In genomic region chr11:9313648-9314290, GRCh38 we compare ENCODE assay signal across 8 cellular contexts. TPM values are rescaled to one million over a fixed set of nuclear protein-coding genes. Genes with fewer than 3 reads are reported as not detected.
DNase-seq lines count a peak whose midpoint lies in the region; ATAC-seq and TF ChIP-seq lines count a peak whose summit lies in the region.

No MANE protein-coding gene starts in this region.

- H3K36me3 ChIP-seq in WERI-Rb-1: peaks cover 6% of the 10 kb centered on the region; the same call in 1 of the 2 replicates
- H3K36me3 ChIP-seq in esophagus muscularis mucosa: no peaks in the 10 kb centered on the region
- no peaks in the 10 kb centered on the region for H3K36me3 ChIP-seq in aorta (ENCODE audit: control insufficient read depth in 1 of 2, insufficient read depth in 2 of 2, low read length in 1 of 2)

- TF ChIP-seq CTCF in WERI-Rb-1 (IDR thresholded peaks at IDR 0.05; ENCODE audit: low read depth, low read length) (no peak), esophagus muscularis mucosa (IDR thresholded peaks at IDR 0.05) (no peak)

- DNase-seq in Ammon's horn (ENCODE audit: low spot score) (peak; percentile 30), WERI-Rb-1 (peak; percentile 30), esophagus muscularis mucosa (ENCODE audit: extremely low spot score) (no peak), aorta (no peak)
- DNase-seq in natural killer cell treated with Interleukin-12 subunit alpha and Interleukin-12 subunit beta and Interleukin-15 and Interleukin-18, amount 100 ng/mL, for 72 hours (ENCODE audit: low spot score): no peak
- DNase-seq in stimulated activated naive CD4-positive, alpha-beta T cell treated with Interleukin-2 at 50 U/mL for 16 hours (lab: John Stamatoyannopoulos, UW): no peak

- no peaks in the 10 kb centered on the region for H3K9me3 ChIP-seq in WERI-Rb-1 (ENCODE audit: severe bottlenecking)
- H3K9me3 ChIP-seq in esophagus muscularis mucosa: no peaks in the 10 kb centered on the region
- no peaks in the 10 kb centered on the region for H3K9me3 ChIP-seq in aorta (ENCODE audit: control insufficient read depth, low read length)

- H3K4me3 Mint-ChIP-seq in natural killer cell treated with Interleukin-12 subunit alpha and Interleukin-12 subunit beta and Interleukin-15 and Interleukin-18, amount 100 ng/mL, for 72 hours: peak overlapping the region; percentile 93

- WGBS in esophagus muscularis mucosa: 3% methylated on average over 27 of the region's 27 CpGs
- WGBS in aorta, 2 donors: 1% methylated on average over 27 of the region's 27 CpGs

- TF ChIP-seq POLR2A in esophagus muscularis mucosa (IDR thresholded peaks at IDR 0.05; ENCODE audit: low read depth): no peak

- peaks cover 10 to 12% of the 10 kb centered on the region in 2 donors for H3K27me3 Mint-ChIP-seq in natural killer cell treated with Interleukin-12 subunit alpha and Interleukin-12 subunit beta and Interleukin-15 and Interleukin-18, amount 100 ng/mL, for 72 hours

- no peaks in the 10 kb centered on the region for H3K36me3 Mint-ChIP-seq in natural killer cell treated with Interleukin-12 subunit alpha and Interleukin-12 subunit beta and Interleukin-15 and Interleukin-18, amount 100 ng/mL, for 72 hours

- peaks cover 29 to 35% of the 10 kb centered on the region in 2 donors for H3K4me1 Mint-ChIP-seq in natural killer cell treated with Interleukin-12 subunit alpha and Interleukin-12 subunit beta and Interleukin-15 and Interleukin-18, amount 100 ng/mL, for 72 hours (ENCODE audit: low read depth in 2 of 2)

- H3K27me3 ChIP-seq in WERI-Rb-1 (ENCODE audit: insufficient read depth, low read depth, severe bottlenecking): no peaks in the 10 kb centered on the region
- peaks cover 0 to 13% (median 0%) of the 10 kb centered on the region in 4 donors for H3K27me3 ChIP-seq in esophagus muscularis mucosa
- H3K27me3 ChIP-seq in aorta (ENCODE audit: control insufficient read depth in 1 of 2, insufficient read depth in 2 of 2, low read length in 1 of 2): no peaks in the 10 kb centered on the region

- H3K9me3 Mint-ChIP-seq in natural killer cell treated with Interleukin-12 subunit alpha and Interleukin-12 subunit beta and Interleukin-15 and Interleukin-18, amount 100 ng/mL, for 72 hours: no peaks in the 10 kb centered on the region

- H3K4me3 ChIP-seq in WERI-Rb-1 (ENCODE audit: low read depth, low read length): peak overlapping the region; percentile 91
- H3K4me3 ChIP-seq in esophagus muscularis mucosa: peak overlapping the region; percentile 82 to 99 (median 95)
- peak overlapping the region; percentile 81 to 94 for H3K4me3 ChIP-seq in aorta (ENCODE audit: low read length in 2 of 2)

- intact Hi-C loops in esophagus muscularis mucosa (cut with DNase I): loop anchor here (5.0 to 10.0 kb wide), 3 partner anchors 46 to 151 kb away; partner anchors contain the start of genes DENND5A and ZNF143
- intact Hi-C loops in aorta (cut with DNase I): loop anchor here in 1 of 2 donors (5.0 kb wide), 2 partner anchors 36 to 49 kb away; no protein-coding TSS in a partner anchor

- peak; percentile 0 for ATAC-seq in GM19043 (IDR thresholded peaks at IDR 0.05; ENCODE audit: low read depth, unreplicated experiment)
- peak; percentile 14 for ATAC-seq in HG03442 (IDR thresholded peaks at IDR 0.05; ENCODE audit: unreplicated experiment)
- peak; percentile 0 to 19 for ATAC-seq in natural killer cell treated with Interleukin-12 subunit alpha and Interleukin-12 subunit beta and Interleukin-15 and Interleukin-18, amount 100 ng/mL, for 72 hours
- ATAC-seq in aorta (ENCODE audit: low FRiP score): peak; percentile 64

- H3K4me1 ChIP-seq in esophagus muscularis mucosa: peaks cover 0 to 29% (median 23%) of the 10 kb centered on the region in 4 donors
- H3K4me1 ChIP-seq in aorta (ENCODE audit: control insufficient read depth in 1 of 2, insufficient read depth in 2 of 2, low read length in 2 of 2): no peaks in the 10 kb centered on the region

- no peak for TF ChIP-seq EP300 in esophagus muscularis mucosa (IDR thresholded peaks at IDR 0.05)

- peak overlapping the region; percentile 93 to 99 for H3K27ac Mint-ChIP-seq in natural killer cell treated with Interleukin-12 subunit alpha and Interleukin-12 subunit beta and Interleukin-15 and Interleukin-18, amount 100 ng/mL, for 72 hours

- H3K27ac ChIP-seq in WERI-Rb-1 (peak overlapping the region; percentile 91), esophagus muscularis mucosa (replicated peaks in 1 of 4) (peak overlapping the region; percentile 83 to 87 (median 85)), aorta (ENCODE audit: low read depth in 1 of 2, low read length in 2 of 2) (peak overlapping the region in 1 of 2 donors; percentile 39)

RNA-seq across cellular contexts. Expression of gene TMEM41B, which starts 0.6 kb away (rescaled TPM):
- total RNA-seq in esophagus muscularis mucosa: 10 to 100 TPM; 13.3 to 21.1 (median 17.4) TPM
- 10 to 100 TPM; 25.9 to 33.5 TPM for total RNA-seq in natural killer cell treated with Interleukin-12 subunit alpha and Interleukin-12 subunit beta and Interleukin-15 and Interleukin-18, amount 100 ng/mL, for 72 hours
- 10 to 100 TPM; 28.8 to 31.4 TPM for total RNA-seq in aorta
- 10 to 100 TPM in 1 of 2 donors, 1 to 10 TPM in 1; 2.3 to 23.3 TPM for polyA plus RNA-seq in aorta

RNA-seq across cellular contexts. Expression of gene DENND5A, which starts 48.6 kb away (rescaled TPM):
- total RNA-seq in esophagus muscularis mucosa (100 to 1,000 TPM; 103 to 135 (median 108) TPM), aorta (100 to 1,000 TPM; 129 to 155 TPM)
- 100 to 1,000 TPM in 1 of 2 donors, 10 to 100 TPM in 1; 69.8 to 200 TPM for total RNA-seq in natural killer cell treated with Interleukin-12 subunit alpha and Interleukin-12 subunit beta and Interleukin-15 and Interleukin-18, amount 100 ng/mL, for 72 hours
- polyA plus RNA-seq in aorta: 10 to 100 TPM; 56.0 to 63.5 TPM

Comparison
In these comparisons a context has a peak if more than half of its experiments do, and no peak if none do; other contexts are left out.
1. DNase-seq: peak in Ammon's horn (single experiment) and WERI-Rb-1 (single experiment); none in esophagus muscularis mucosa (single experiment), natural killer cell treated with Interleukin-12 subunit alpha and Interleukin-12 subunit beta and Interleukin-15 and Interleukin-18, amount 100 ng/mL, for 72 hours (single experiment), aorta (0 of 2) and stimulated activated naive CD4-positive, alpha-beta T cell treated with Interleukin-2 at 50 U/mL for 16 hours (single experiment).
2. ATAC-seq: peak in every context shown above with its lines; median percentile 64 in aorta; 14 in HG03442; 10 in natural killer cell treated with Interleukin-12 subunit alpha and Interleukin-12 subunit beta and Interleukin-15 and Interleukin-18, amount 100 ng/mL, for 72 hours; 0 in GM19043.
3. Peak in every context shown above with its lines, with median percentiles within 50 percentile points of each other: H3K4me3 ChIP-seq.